Comparison of ENCODE assay signal across 14 cellular contexts in the genomic region with DNA sequence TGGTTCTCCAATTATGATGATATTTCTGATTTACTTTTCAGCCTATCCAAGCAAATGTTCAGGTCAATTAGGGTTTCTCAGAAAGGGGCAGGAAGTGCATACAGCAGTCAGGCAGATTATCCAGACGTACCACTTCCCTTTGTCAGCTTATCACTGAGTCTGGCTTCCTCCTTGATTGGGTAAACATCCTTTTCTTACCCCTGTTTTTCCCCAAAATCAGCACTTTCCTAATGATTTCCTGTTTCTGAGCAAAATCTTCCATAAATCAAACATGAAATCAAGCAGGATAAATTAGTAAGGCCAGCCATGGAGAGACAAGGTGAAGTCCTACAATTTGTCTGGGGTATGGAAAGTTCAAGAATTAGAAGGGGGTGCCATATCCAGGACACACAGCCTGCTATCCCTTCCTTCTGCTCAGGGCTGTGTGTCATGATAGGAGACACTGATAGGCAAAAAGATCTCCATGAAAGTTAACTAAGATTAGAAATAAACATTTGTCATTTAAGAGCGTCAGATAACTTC. TPM values are rescaled to one million over a fixed set of nuclear protein-coding genes. Genes with fewer than 3 reads are reported as not detected.
DNase-seq lines count a peak whose midpoint lies in the region; ATAC-seq and TF ChIP-seq lines count a peak whose summit lies in the region.
"Had no signal": no experiment of that assay in that cellular context is flagged by ENCODE, and none has a peak within 500 bp of the region (broad histone marks: within the 10 kb centered on the region; RNA-seq: fewer than 3 reads in every experiment).

No MANE protein-coding gene starts in this region.

- no peaks in the 10 kb centered on the region; the same call in 1 of the 2 replicates for H3K27me3 ChIP-seq in GM23248 (replicated peaks; ENCODE audit: insufficient read depth)

- no peaks in the 10 kb centered on the region for H3K79me2 ChIP-seq in GM23248 (ENCODE audit: insufficient read depth)

- H3K4me1 ChIP-seq in GM23248 (ENCODE audit: insufficient read depth): no peaks in the 10 kb centered on the region

- DNase-seq in activated T-cell treated with anti-CD3 and anti-CD28 coated beads, Interleukin-2, amount 50 U/mL, for 4 hours: no peak
- no peak for DNase-seq in activated T-cell treated with anti-CD3 and anti-CD28 coated beads, Interleukin-2, amount 50 U/mL, for 1 hour
- DNase-seq in SKM-1 (lab: John Stamatoyannopoulos, UW; ENCODE audit: unreplicated experiment): peak; percentile 45
- no peak for DNase-seq in effector memory CD8-positive, alpha-beta T cell
- DNase-seq in progenitor cell of endocrine pancreas (ENCODE audit: low spot score, unreplicated experiment): no peak
- no peak for DNase-seq in GM23248
- no peak for DNase-seq in COR-L47 (lab: John Stamatoyannopoulos, UW)
- DNase-seq: activated CD8-positive, alpha-beta memory T cell treated with anti-CD3 and anti-CD28 coated beads, Interleukin-2, amount 50 U/mL, for 4 hours; caudate nucleus; GDM1; NCI-H1105 treated with DMSO at 0.1 percent for 48 hours; NCI-H526 had no signal

- no peak overlapping the region for H3K4me3 Mint-ChIP-seq in activated T-cell treated with anti-CD3 and anti-CD28 coated beads, Interleukin-2, amount 50 U/mL, for 4 hours
- H3K4me3 Mint-ChIP-seq in effector memory CD8-positive, alpha-beta T cell: no peak overlapping the region
- H3K4me3 Mint-ChIP-seq in progenitor cell of endocrine pancreas (ENCODE audit: low read depth): no peak overlapping the region

- no peaks in the 10 kb centered on the region for H3K9me2 ChIP-seq in GM23248 (ENCODE audit: insufficient read depth)

- no peaks in the 10 kb centered on the region for H3K36me3 ChIP-seq in GM23248 (ENCODE audit: low read depth)

- peaks cover 28% of the 10 kb centered on the region for H3K4me1 Mint-ChIP-seq in activated T-cell treated with anti-CD3 and anti-CD28 coated beads, Interleukin-2, amount 50 U/mL, for 4 hours (ENCODE audit: low read depth)
- peaks cover 14 to 15% of the 10 kb centered on the region in 2 donors for H3K4me1 Mint-ChIP-seq in effector memory CD8-positive, alpha-beta T cell (ENCODE audit: low read depth in 2 of 2)
- H3K4me1 Mint-ChIP-seq in progenitor cell of endocrine pancreas (ENCODE audit: low read depth): peaks cover 25% of the 10 kb centered on the region

- H3K27me3 Mint-ChIP-seq in activated T-cell treated with anti-CD3 and anti-CD28 coated beads, Interleukin-2, amount 50 U/mL, for 4 hours (ENCODE audit: low read depth): no peaks in the 10 kb centered on the region
- H3K27me3 Mint-ChIP-seq in effector memory CD8-positive, alpha-beta T cell: no peaks in the 10 kb centered on the region
- H3K27me3 Mint-ChIP-seq in progenitor cell of endocrine pancreas: no peaks in the 10 kb centered on the region

- no peaks in the 10 kb centered on the region for H3K9me3 Mint-ChIP-seq in activated T-cell treated with anti-CD3 and anti-CD28 coated beads, Interleukin-2, amount 50 U/mL, for 4 hours
- H3K9me3 Mint-ChIP-seq in effector memory CD8-positive, alpha-beta T cell: no peaks in the 10 kb centered on the region
- no peaks in the 10 kb centered on the region for H3K9me3 Mint-ChIP-seq in progenitor cell of endocrine pancreas (ENCODE audit: low read depth)

- no peaks in the 10 kb centered on the region for H3K9me3 ChIP-seq in GM23248 (ENCODE audit: low read depth)

- WGBS in GM23248 (ENCODE audit: low coverage in 1 of 2, low lambda C conversion rate in 2 of 2, missing lambda C conversion rate in 2 of 2), 2 experiments: 66 to 73% methylated on average over 2 of the region's 2 CpGs

- ATAC-seq in activated T-cell treated with anti-CD3 and anti-CD28 coated beads, Interleukin-2, amount 50 U/mL, for 4 hours: peak; percentile 40 to 48
- no peak for ATAC-seq in effector memory CD8-positive, alpha-beta T cell (replicated peaks)
- no peak for ATAC-seq in GM19455 (IDR thresholded peaks at IDR 0.05; ENCODE audit: unreplicated experiment)

- in situ Hi-C loops in GM23248 (cut with MboI): no loop called here

- H2AFZ ChIP-seq in GM23248: no peak overlapping the region

- H3F3A ChIP-seq in GM23248 (ENCODE audit: insufficient read depth): peaks cover 8% of the 10 kb centered on the region; the same call in 1 of the 2 replicates

- no peaks in the 10 kb centered on the region for H3K36me3 Mint-ChIP-seq in activated T-cell treated with anti-CD3 and anti-CD28 coated beads, Interleukin-2, amount 50 U/mL, for 4 hours (ENCODE audit: insufficient read depth)
- H3K36me3 Mint-ChIP-seq in effector memory CD8-positive, alpha-beta T cell (ENCODE audit: insufficient read depth): no peaks in the 10 kb centered on the region
- H3K36me3 Mint-ChIP-seq in progenitor cell of endocrine pancreas (ENCODE audit: insufficient read depth): peaks cover 2% of the 10 kb centered on the region

- H3K4me3 ChIP-seq in GM23248: no peak overlapping the region

- H3K27ac ChIP-seq in GM23248: no peak overlapping the region

- no peaks in the 10 kb centered on the region for H4K20me1 ChIP-seq in GM23248 (ENCODE audit: insufficient read depth)

- H3K9ac ChIP-seq in GM23248: no peak overlapping the region

- no peak for TF ChIP-seq CTCF in progenitor cell of endocrine pancreas (IDR thresholded peaks at IDR 0.05; ENCODE audit: unreplicated experiment)

- H3K27ac Mint-ChIP-seq in effector memory CD8-positive, alpha-beta T cell: peak overlapping the region; percentile 15 to 47
- peak overlapping the region; percentile 47 for H3K27ac Mint-ChIP-seq in progenitor cell of endocrine pancreas

- H3K4me2 ChIP-seq in GM23248 (ENCODE audit: unreplicated experiment): no peak overlapping the region

RNA-seq across cellular contexts. Expression of gene ADIPOQ, which starts 29.0 kb away (rescaled TPM):
- total RNA-seq in activated T-cell treated with anti-CD3 and anti-CD28 coated beads, Interleukin-2, amount 50 U/mL, for 4 hours: not detected
- total RNA-seq in progenitor cell of endocrine pancreas: not detected in 2 replicates
- not detected in 2 replicates for total RNA-seq in GM23248 (2014; rRNA removed; shearing (Covaris generic))
- not detected in 2 replicates for polyA plus RNA-seq in GM23248 (2016; fragmentation: Nextera tagmentation; extraction: Ambion mirVana)
- total RNA-seq: renal cortical epithelial cell had no signal

RNA-seq across cellular contexts. Expression of gene ST6GAL1, which starts 58.9 kb away (rescaled TPM):
- 100 to 1,000 TPM; 105 to 116 (median 112) TPM for total RNA-seq in activated T-cell treated with anti-CD3 and anti-CD28 coated beads, Interleukin-2, amount 50 U/mL, for 4 hours
- 74.0 and 80.7 TPM in 2 replicates for total RNA-seq in progenitor cell of endocrine pancreas
- not detected in 2 replicates for total RNA-seq in GM23248 (2014; rRNA removed; shearing (Covaris generic))
- polyA plus RNA-seq in GM23248 (2016; fragmentation: Nextera tagmentation; extraction: Ambion mirVana): 0.20 and 0.41 TPM in 2 replicates

Comparison
In these comparisons a context has a peak if more than half of its experiments do, and no peak if none do; other contexts are left out.
1. ATAC-seq: peak in activated T-cell treated with anti-CD3 and anti-CD28 coated beads, Interleukin-2, amount 50 U/mL, for 4 hours (2 of 2); none in effector memory CD8-positive, alpha-beta T cell (single experiment) and GM19455 (single experiment).
2. RNA of gene ST6GAL1, which starts 58.9 kb away (total RNA-seq): 105 to 116 TPM in activated T-cell treated with anti-CD3 and anti-CD28 coated beads, Interleukin-2, amount 50 U/mL, for 4 hours and 74.0 to 80.7 TPM in progenitor cell of endocrine pancreas; not detected in GM23248; every median in the first group is over 10 times any median in the second.